In the genomic region with DNA sequence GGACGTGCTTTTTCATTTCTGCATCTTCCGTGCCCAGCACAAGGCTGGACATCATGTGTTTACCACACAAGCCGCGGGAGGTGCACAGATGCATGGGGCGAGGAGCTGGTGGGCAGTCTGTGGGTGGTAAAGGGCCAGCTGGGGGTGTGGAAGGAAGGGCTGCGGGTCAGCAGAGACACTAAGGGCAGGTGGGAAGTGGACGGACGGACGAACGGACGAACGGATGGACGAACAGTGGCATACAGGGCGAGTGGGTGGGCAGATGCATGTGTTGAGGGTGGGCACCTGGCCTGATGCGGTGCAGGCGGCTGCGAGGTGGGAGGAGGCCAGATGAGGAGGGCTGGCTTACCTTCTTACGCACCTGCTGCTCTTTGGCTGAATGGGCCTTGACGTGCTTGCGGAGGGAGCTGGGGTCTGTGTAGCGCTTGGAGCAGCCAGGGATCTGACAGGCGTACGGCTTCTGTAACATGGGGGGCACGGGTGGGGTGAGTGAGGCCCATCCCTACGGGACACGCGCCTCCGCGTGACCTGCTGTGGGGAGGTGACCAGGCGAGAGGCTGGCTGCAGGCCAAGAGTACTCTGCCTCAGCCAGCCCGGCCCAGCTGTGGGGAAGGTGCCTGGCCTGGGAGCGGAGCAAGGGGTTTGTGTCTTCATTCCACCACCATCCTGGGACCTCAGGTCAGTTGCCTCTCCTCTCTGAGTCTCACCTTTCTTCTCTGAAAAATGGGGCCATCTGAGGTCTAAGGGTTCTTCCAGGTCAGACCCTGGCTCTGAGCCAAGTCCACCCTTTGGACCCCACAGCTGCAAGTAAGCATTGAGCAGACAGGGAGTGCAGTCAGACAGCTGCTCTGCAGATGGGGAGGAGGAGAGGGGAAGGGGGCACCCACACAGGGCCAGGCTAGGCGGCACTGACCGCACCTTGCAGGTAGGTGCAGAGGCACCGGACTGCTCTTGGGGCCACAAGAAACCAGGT, we compare ENCODE assay signal across 15 cellular contexts.
DNase-seq lines count a peak whose midpoint lies in the region; ATAC-seq and TF ChIP-seq lines count a peak whose summit lies in the region.
"Had no signal": no experiment of that assay in that cellular context is flagged by ENCODE, and none has a peak within 500 bp of the region (broad histone marks: within the 10 kb centered on the region; RNA-seq: fewer than 3 reads in every experiment).

No MANE protein-coding gene starts in this region.

- no peaks in the 10 kb centered on the region for H3K27me3 ChIP-seq in thyroid gland

- DNase-seq in NCI-H82 (lab: John Stamatoyannopoulos, UW): peak; percentile 55
- no peak for DNase-seq in NCI-H82 treated with DMSO at 0.1 percent for 48 hours (lab: John Stamatoyannopoulos, UW; ENCODE audit: unreplicated experiment)
- DNase-seq in NCI-H69 (lab: John Stamatoyannopoulos, UW): peak; percentile 44
- peak; percentile 79 for DNase-seq in left ventricle myocardium superior
- peak; percentile 70 to 76 for DNase-seq in thyroid gland
- DNase-seq in GM03348 (ENCODE audit: low spot score): no peak
- DNase-seq in AG20443 (ENCODE audit: low spot score): no peak
- no peak for DNase-seq in NCI-H187 treated with DMSO at 0.1 percent for 48 hours (lab: John Stamatoyannopoulos, UW)
- DNase-seq: activated CD4-positive, alpha-beta T cell treated with anti-CD3 and anti-CD28 coated beads for 36 hours; activated CD8-positive, alpha-beta memory T cell treated with anti-CD3 and anti-CD28 coated beads, Interleukin-2, amount 50 U/mL, for 4 hours; activated naive CD4-positive, alpha-beta T cell; aorta; MM.1S; naive B cell; NCI-H2227 treated with DMSO at 0.1 percent for 48 hours had no signal

- H3K36me3 ChIP-seq in thyroid gland: no peaks in the 10 kb centered on the region

- peaks cover 0 to 11% of the 10 kb centered on the region in 2 donors for H3K4me1 ChIP-seq in thyroid gland

- WGBS in thyroid gland, 2 donors: 68 to 88% methylated on average over 23 to 33 of the region's 35 CpGs

- peak; percentile 74 for ATAC-seq in left ventricle myocardium superior
- ATAC-seq: activated CD4-positive, alpha-beta T cell treated with anti-CD3 and anti-CD28 coated beads for 36 hours had no signal

- no peak overlapping the region for H3K4me3 ChIP-seq in thyroid gland (replicated peaks in 1 of 3)

- no peak for TF ChIP-seq CTCF in thyroid gland (IDR thresholded peaks at IDR 0.05)

- intact Hi-C loops in left ventricle myocardium superior (cut with micrococcal nuclease) (no loop called here), thyroid gland (cut with DNase I) (no loop called here)

- H3K27ac ChIP-seq in thyroid gland: no peak overlapping the region

- TF ChIP-seq POLR2A in thyroid gland (IDR thresholded peaks at IDR 0.05): no peak

- H3K9me3 ChIP-seq in thyroid gland: no peaks in the 10 kb centered on the region

Comparison
In these comparisons a context has a peak if more than half of its experiments do, and no peak if none do; other contexts are left out.
1. DNase-seq: peak in NCI-H82 (single experiment), NCI-H69 (single experiment), left ventricle myocardium superior (single experiment) and thyroid gland (2 of 2); none in NCI-H82 treated with DMSO at 0.1 percent for 48 hours (single experiment), GM03348 (single experiment), AG20443 (single experiment) and NCI-H187 treated with DMSO at 0.1 percent for 48 hours (single experiment).